ENCODE assay signal across 8 cellular contexts in genomic region chr9:133133680-133134418, GRCh38.
DNase-seq lines count a peak whose midpoint lies in the region; ATAC-seq lines count a peak whose summit lies in the region.

No MANE protein-coding gene starts in this region.

- peak overlapping the region; percentile 100 for H3K27ac ChIP-seq in caudate nucleus (ENCODE audit: low read depth, low read length)

- ATAC-seq in GM18502 (IDR thresholded peaks at IDR 0.05; ENCODE audit: poor library complexity, unreplicated experiment) (peak; percentile 86), HG02852 (IDR thresholded peaks at IDR 0.05; ENCODE audit: unreplicated experiment) (peak; percentile 90)
- ATAC-seq in activated CD4-positive, CD25-positive, alpha-beta regulatory T cell treated with anti-CD3 and anti-CD28 coated beads, Interleukin-2, amount 50 U/mL, for 24 hours = peak; percentile 88 to 89

- DNase-seq in NCI-H1694 treated with DMSO at 0.1 percent for 48 hours (lab: John Stamatoyannopoulos, UW) (peak; percentile 22), caudate nucleus (lab: John Stamatoyannopoulos, UW) (peak in 55 of 61 donors; percentile 41 to 87 (median 73)), kidney tubule cell (ENCODE audit: low spot score) (peak; percentile 99), NCI-H524 (lab: John Stamatoyannopoulos, UW) (no peak)
- DNase-seq in stimulated activated CD4-positive, alpha-beta T cell treated with anti-CD3 and anti-CD28 coated beads, Interleukin-1b, Interleukin-23, amount 100 ng/mL, for 4 hours (ENCODE audit: low read depth in 2 of 2) = peak; percentile 50 to 59

Comparison
In these comparisons a context has a peak if more than half of its experiments do, and no peak if none do; other contexts are left out.
1. DNase-seq: peak in NCI-H1694 treated with DMSO at 0.1 percent for 48 hours (single experiment), caudate nucleus (55 of 61), kidney tubule cell (single experiment) and stimulated activated CD4-positive, alpha-beta T cell treated with anti-CD3 and anti-CD28 coated beads, Interleukin-1b, Interleukin-23, amount 100 ng/mL, for 4 hours (2 of 2); none in NCI-H524 (0 of 2).
2. Peak in every context shown above with its lines, with median percentiles within 50 percentile points of each other: ATAC-seq.